ENCODE assay signal across 9 cellular contexts in genomic region chr17:50344712-50345380, GRCh38. TPM values are rescaled to one million over a fixed set of nuclear protein-coding genes. Genes with fewer than 3 reads are reported as not detected.
DNase-seq lines count a peak whose midpoint lies in the region; ATAC-seq, FAIRE-seq and TF ChIP-seq lines count a peak whose summit lies in the region.
"Had no signal": no experiment of that assay in that cellular context is flagged by ENCODE, and none has a peak within 500 bp of the region (broad histone marks: within the 10 kb centered on the region; RNA-seq: fewer than 3 reads in every experiment).

No MANE protein-coding gene starts in this region.

- no peaks in the 10 kb centered on the region for H3K27me3 ChIP-seq in BLaER1 treated with 17β-estradiol and CSF1 and Interleukin-3, amounts not matched to agents 10 nM and 100 nM
- H3K27me3 ChIP-seq in HCT116 (ENCODE audit: insufficient read depth, low read length) = no peaks in the 10 kb centered on the region
- H3K27me3 ChIP-seq in HepG2 (ENCODE audit: control insufficient read depth in 1 of 2, insufficient read depth in 2 of 2, low read length in 2 of 2) = peaks cover 4 to 18% of the 10 kb centered on the region in 2 experiments; a peak in 4 of 5 replicates

- peaks cover 35% of the 10 kb centered on the region for H3K79me2 ChIP-seq in HCT116 (ENCODE audit: insufficient read depth, low read length)
- H3K79me2 ChIP-seq in HepG2 (ENCODE audit: insufficient read depth, low read length) = peaks cover 12% of the 10 kb centered on the region

- TF ChIP-seq CTCF in HCT116 (IDR thresholded peaks at IDR 0.05 in 2 of 3, conservative IDR thresholded peaks at IDR 0.05 in 1 of 3; ENCODE audit: borderline replicate concordance in 1 of 3, insufficient read depth in 1 of 3, low read depth in 2 of 3, low read length in 2 of 3) (no peak), HepG2 (CRISPR knock-in tag; IDR thresholded peaks at IDR 0.05) (no peak)

- in situ Hi-C loops in HepG2 (cut with HindIII; ENCODE audit: extremely low pct_ligation_motif_present, low pct_unique_long_range_greater_than_20kb) = no loop called here

- no peak for ATAC-seq in HCT116
- ATAC-seq in HepG2 = peak; percentile 15
- ATAC-seq in HG02884 (IDR thresholded peaks at IDR 0.05; ENCODE audit: unreplicated experiment) = no peak
- no peak for ATAC-seq in HG02610 (IDR thresholded peaks at IDR 0.05; ENCODE audit: unreplicated experiment)

- H3K9me3 ChIP-seq in BLaER1 treated with 17β-estradiol and CSF1 and Interleukin-3, amounts not matched to agents 10 nM and 100 nM (replicated peaks in 1 of 11) = peaks cover 8 to 16% (median 12%) of the 10 kb centered on the region in 11 experiments; a peak in 17 of 22 replicates
- H3K9me3 ChIP-seq in HCT116 (ENCODE audit: control insufficient read depth in 1 of 2, insufficient read depth in 1 of 2, low read depth in 1 of 2, low read length in 2 of 2) (no peaks in the 10 kb centered on the region), HepG2 (ENCODE audit: low read length) (no peaks in the 10 kb centered on the region)

- TF ChIP-seq EP300 in HepG2 (IDR thresholded peaks at IDR 0.05; ENCODE audit: low read depth in 2 of 2, low read length in 2 of 2) (no peak), HepG2 (CRISPR knock-in tag; IDR thresholded peaks at IDR 0.05; ENCODE audit: borderline replicate concordance) (0 out of 2 replicates have a peak, but pooled peaks have one; percentile 15)

- 47% methylated on average over 13 of the region's 13 CpGs for WGBS in HepG2 (ENCODE audit: low lambda C conversion rate)

- peaks cover 33 to 48% (median 42%) of the 10 kb centered on the region in 10 experiments for H3K4me1 ChIP-seq in BLaER1 treated with 17β-estradiol and CSF1 and Interleukin-3, amounts not matched to agents 10 nM and 100 nM
- H3K4me1 ChIP-seq in HCT116 (ENCODE audit: control insufficient read depth in 1 of 2, insufficient read depth in 2 of 2, low read length in 2 of 2) = peaks cover 12 to 34% of the 10 kb centered on the region in 2 experiments
- H3K4me1 ChIP-seq in HepG2 (ENCODE audit: insufficient read depth, low read length) = peaks cover 28% of the 10 kb centered on the region

- POLR2A ChIA-PET in HCT116 (lab: Charles Lee) = interaction anchor here (1.0 kb wide), 1 partner anchor 140 kb away, joined by 3 read pairs; no protein-coding TSS in a partner anchor
- POLR2A ChIA-PET in HepG2 (lab: Yijun Ruan, JAX) = no interaction called here

- H4K20me1 ChIP-seq in BLaER1 treated with 17β-estradiol and CSF1 and Interleukin-3, amounts not matched to agents 10 nM and 100 nM = peaks cover 11 to 31% (median 27%) of the 10 kb centered on the region in 11 experiments; a peak in 19 of 22 replicates
- H4K20me1 ChIP-seq in HCT116 (ENCODE audit: insufficient read depth) (no peaks in the 10 kb centered on the region), HepG2 (ENCODE audit: insufficient read depth, low read length) (no peaks in the 10 kb centered on the region)

- RAD21 ChIA-PET in HCT116 (lab: Charles Lee; ENCODE audit: low non-redundant PET in 1 of 2, low total read pairs in 2 of 2, uncharacterized antibody in 2 of 2, unreplicated experiment in 2 of 2) = no interaction called here

- peak overlapping the region; percentile 27 for H2AFZ ChIP-seq in HCT116 (ENCODE audit: low read depth, low read length, poor library complexity, severe bottlenecking)
- H2AFZ ChIP-seq in HepG2 (ENCODE audit: low read length) = no peak overlapping the region

- H3K4me2 ChIP-seq in BLaER1 treated with 17β-estradiol and CSF1 and Interleukin-3, amounts not matched to agents 10 nM and 100 nM = peak overlapping the region; percentile 91 to 99 (median 98)
- H3K4me2 ChIP-seq in HCT116 (ENCODE audit: low read length) = peak overlapping the region; percentile 100
- peak overlapping the region; percentile 100 for H3K4me2 ChIP-seq in HepG2 (ENCODE audit: low read depth, low read length)

- H3K9me2 ChIP-seq in HCT116 (ENCODE audit: insufficient read depth) = no peaks in the 10 kb centered on the region

- TF ChIP-seq RAD21 in HCT116 (IDR thresholded peaks at IDR 0.05; ENCODE audit: low read depth) (no peak), HepG2 (CRISPR knock-in tag; IDR thresholded peaks at IDR 0.05) (no peak)

- H3K9ac ChIP-seq in BLaER1 treated with 17β-estradiol and CSF1 and Interleukin-3, amounts not matched to agents 10 nM and 100 nM = peak overlapping the region in 8 of 11 experiments; percentile 87 to 96 (median 93); a peak in 12 of 22 replicates
- peak overlapping the region; percentile 96 for H3K9ac ChIP-seq in HCT116 (ENCODE audit: low read length)
- no peak overlapping the region for H3K9ac ChIP-seq in HepG2 (ENCODE audit: insufficient read depth, low read depth, low read length)

- intact Hi-C loops in HCT116 (cut with micrococcal nuclease) (no loop called here), HepG2 (cut with micrococcal nuclease; ENCODE audit: unreplicated experiment) (no loop called here)

- peak overlapping the region in 9 of 11 experiments; percentile 27 to 92 (median 88); a peak in 11 of 22 replicates for H3K27ac ChIP-seq in BLaER1 treated with 17β-estradiol and CSF1 and Interleukin-3, amounts not matched to agents 10 nM and 100 nM
- H3K27ac ChIP-seq in HCT116 (ENCODE audit: low read depth, low read length) (no peak overlapping the region; the same call in 1 of the 2 replicates), HepG2 (ENCODE audit: extremely low read length, insufficient read depth, low read length) (no peak overlapping the region)

- DNase-seq in HCT116 (ENCODE audit: low read depth, low spot score) (no peak), UCSD-AML1 (lab: John Stamatoyannopoulos, UW; ENCODE audit: unreplicated experiment) (peak; percentile 70), HepG2 (ENCODE audit: low spot score) (no peak), EL (no peak), GM19239 (ENCODE audit: insufficient read length, low spot score) (no peak)
- DNase-seq: stimulated activated CD4-positive, alpha-beta T cell treated with anti-CD3 and anti-CD28 coated beads, Interleukin-1b, Interleukin-23, amount 100 ng/mL, for 48 hours had no signal

- H3K36me3 ChIP-seq in BLaER1 treated with 17β-estradiol and CSF1 and Interleukin-3, amounts not matched to agents 10 nM and 100 nM = peaks cover 0 to 7% (median 0%) of the 10 kb centered on the region in 11 experiments; a peak in 2 of 22 replicates
- H3K36me3 ChIP-seq in HCT116 (ENCODE audit: control insufficient read depth in 1 of 2, insufficient read depth in 2 of 2, low read length in 2 of 2) = no peaks in the 10 kb centered on the region
- no peaks in the 10 kb centered on the region for H3K36me3 ChIP-seq in HepG2 (replicated peaks in 1 of 2; ENCODE audit: control insufficient read depth in 1 of 2, insufficient read depth in 2 of 2, low read length in 2 of 2)

- CTCF ChIA-PET in HCT116 (lab: Charles Lee) = no interaction called here
- CTCF ChIA-PET in HepG2 (lab: Yijun Ruan, JAX; ENCODE audit: low intra/inter-chr PET ratio, low total read pairs) = no interaction called here

- TF ChIP-seq POLR2A in HCT116 (IDR thresholded peaks at IDR 0.05; ENCODE audit: borderline replicate concordance, extremely low read depth, insufficient read depth, insufficient read length) (no peak), HepG2 (IDR thresholded peaks at IDR 0.05; ENCODE audit: insufficient read depth in 1 of 2, low read depth in 2 of 2, low read length in 2 of 2) (no peak)

- H3K4me3 ChIP-seq in BLaER1 treated with 17β-estradiol and CSF1 and Interleukin-3, amounts not matched to agents 10 nM and 100 nM = peak overlapping the region; percentile 82 to 98 (median 92); a peak in 19 of 20 replicates
- peak overlapping the region; percentile 58 to 89 for H3K4me3 ChIP-seq in HCT116 (replicated peaks in 1 of 2; ENCODE audit: low read depth in 1 of 2, low read length in 2 of 2)
- H3K4me3 ChIP-seq in HepG2 (replicated peaks in 1 of 3; ENCODE audit: insufficient read depth in 1 of 3, low read depth in 2 of 3, low read length in 3 of 3) = peak overlapping the region in 2 of 3 experiments; percentile 74 to 93; a peak in 2 of 6 replicates

- FAIRE-seq in HepG2 (lab: Jason Lieb, UNC) = no peak
- FAIRE-seq in GM19239 (lab: Jason Lieb, UNC) = no peak

- BruUV-seq in HCT116 (replicated peaks; lab: Mats Ljungman, UMichigan) (no TSS peak), HepG2 (replicated peaks; lab: Mats Ljungman, UMichigan) (no TSS peak)

RNA-seq across cellular contexts. Expression of gene XYLT2, which starts 1.1 kb away (rescaled TPM):
- total RNA-seq in HCT116 (2021; ENCODE audit: unreplicated experiment) (37.5 TPM), HepG2 (2016; rRNA removed; fragmentation: Illumina TruSeq; extraction: Trizol) (7.5 and 22.1 TPM in 2 replicates)
- polyA plus RNA-seq in HCT116 (2012) = 30.3 and 34.3 TPM in 2 replicates
- 10.5 and 11.7 TPM in 2 replicates for total RNA-seq in HepG2 (2016; cell fraction: cytosol; rRNA removed; fragmentation: Illumina TruSeq; extraction: Trizol; ENCODE audit: low read depth)
- total RNA-seq in HepG2 (2016; cell fraction: insoluble cytoplasmic fraction; rRNA removed; fragmentation: Illumina TruSeq; extraction: Trizol) = 6.2 and 23.3 TPM in 2 replicates
- total RNA-seq in HepG2 (2016; cell fraction: membrane; rRNA removed; fragmentation: Illumina TruSeq; extraction: Trizol) = 9.8 and 10.1 TPM in 2 replicates
- 20.2 and 23.1 TPM in 2 replicates for total RNA-seq in HepG2 (2016; cell fraction: nucleus; rRNA removed; fragmentation: Illumina TruSeq; extraction: Trizol)
- polyA plus RNA-seq in HepG2 (2011; rRNA removed) = 17.0 and 22.7 TPM in 2 replicates
- 9.6 and 15.4 TPM in 2 replicates for polyA plus RNA-seq in HepG2 (2011; cell fraction: cytosol; rRNA removed)
- 39.0 and 41.1 TPM in 2 replicates for polyA plus RNA-seq in HepG2 (2011; cell fraction: nucleus; rRNA removed)
- 13.3 and 17.4 TPM in 2 replicates for polyA plus RNA-seq in HepG2 (2012)
- 1.4 and 1.5 TPM in 2 replicates for polyA plus RNA-seq in HepG2 (2016; cell fraction: cytosol; fragmentation: Illumina TruSeq; extraction: Trizol; ENCODE audit: low read depth)
- polyA plus RNA-seq in HepG2 (2016; cell fraction: insoluble cytoplasmic fraction; fragmentation: Illumina TruSeq; extraction: Trizol; ENCODE audit: low read depth) = 4.9 and 6.1 TPM in 2 replicates
- polyA plus RNA-seq in HepG2 (2016; cell fraction: membrane; fragmentation: Illumina TruSeq; extraction: Trizol; ENCODE audit: low read depth) = 2.1 and 2.5 TPM in 2 replicates
- 37.4 and 38.2 TPM in 2 replicates for polyA plus RNA-seq in HepG2 (2016; cell fraction: nucleus; fragmentation: Illumina TruSeq; extraction: Trizol; ENCODE audit: insufficient read depth, low read depth)
- 34.0 and 72.4 TPM in 2 replicates for polyA minus RNA-seq in HepG2 (2011; rRNA and poly(A)+ RNA removed; ENCODE audit: low replicate concordance)
- 22.9 and 27.6 TPM in 2 replicates for polyA minus RNA-seq in HepG2 (2011; cell fraction: cytosol; rRNA and poly(A)+ RNA removed)
- 14.0 and 16.7 TPM in 2 replicates for polyA minus RNA-seq in HepG2 (2011; cell fraction: nucleus; rRNA and poly(A)+ RNA removed)

RNA-seq across cellular contexts. Expression of gene MRPL27, which starts 28.1 kb away (rescaled TPM):
- 106 TPM for total RNA-seq in HCT116 (2021; ENCODE audit: unreplicated experiment)
- 140 and 142 TPM in 2 replicates for polyA plus RNA-seq in HCT116 (2012)
- total RNA-seq in HepG2 (2016; rRNA removed; fragmentation: Illumina TruSeq; extraction: Trizol) = 217 and 294 TPM in 2 replicates
- 159 and 163 TPM in 2 replicates for total RNA-seq in HepG2 (2016; cell fraction: cytosol; rRNA removed; fragmentation: Illumina TruSeq; extraction: Trizol; ENCODE audit: low read depth)
- 225 and 322 TPM in 2 replicates for total RNA-seq in HepG2 (2016; cell fraction: insoluble cytoplasmic fraction; rRNA removed; fragmentation: Illumina TruSeq; extraction: Trizol)
- total RNA-seq in HepG2 (2016; cell fraction: membrane; rRNA removed; fragmentation: Illumina TruSeq; extraction: Trizol) = 113 and 118 TPM in 2 replicates
- total RNA-seq in HepG2 (2016; cell fraction: nucleus; rRNA removed; fragmentation: Illumina TruSeq; extraction: Trizol) = 94.1 and 102 TPM in 2 replicates
- 131 and 137 TPM in 2 replicates for polyA plus RNA-seq in HepG2 (2011; rRNA removed)
- 178 and 188 TPM in 2 replicates for polyA plus RNA-seq in HepG2 (2011; cell fraction: cytosol; rRNA removed)
- polyA plus RNA-seq in HepG2 (2011; cell fraction: nucleus; rRNA removed) = 65.8 and 77.3 TPM in 2 replicates
- 92.3 and 97.7 TPM in 2 replicates for polyA plus RNA-seq in HepG2 (2012)
- polyA plus RNA-seq in HepG2 (2016; cell fraction: cytosol; fragmentation: Illumina TruSeq; extraction: Trizol; ENCODE audit: low read depth) = 113 and 115 TPM in 2 replicates
- 260 and 314 TPM in 2 replicates for polyA plus RNA-seq in HepG2 (2016; cell fraction: insoluble cytoplasmic fraction; fragmentation: Illumina TruSeq; extraction: Trizol; ENCODE audit: low read depth)
- 75.9 and 83.5 TPM in 2 replicates for polyA plus RNA-seq in HepG2 (2016; cell fraction: membrane; fragmentation: Illumina TruSeq; extraction: Trizol; ENCODE audit: low read depth)
- polyA plus RNA-seq in HepG2 (2016; cell fraction: nucleus; fragmentation: Illumina TruSeq; extraction: Trizol; ENCODE audit: insufficient read depth, low read depth) = 124 and 142 TPM in 2 replicates
- 68.9 and 78.1 TPM in 2 replicates for polyA minus RNA-seq in HepG2 (2011; rRNA and poly(A)+ RNA removed; ENCODE audit: low replicate concordance)
- 21.0 and 23.5 TPM in 2 replicates for polyA minus RNA-seq in HepG2 (2011; cell fraction: cytosol; rRNA and poly(A)+ RNA removed)
- polyA minus RNA-seq in HepG2 (2011; cell fraction: nucleus; rRNA and poly(A)+ RNA removed) = 83.2 and 89.1 TPM in 2 replicates

RNA-seq across cellular contexts. Expression of gene EME1, which starts 28.2 kb away (rescaled TPM):
- total RNA-seq in HCT116 (2021; ENCODE audit: unreplicated experiment) (31.8 TPM), HepG2 (2016; rRNA removed; fragmentation: Illumina TruSeq; extraction: Trizol) (17.3 and 24.6 TPM in 2 replicates)
- 21.1 and 26.1 TPM in 2 replicates for polyA plus RNA-seq in HCT116 (2012)
- 6.4 and 7.4 TPM in 2 replicates for total RNA-seq in HepG2 (2016; cell fraction: cytosol; rRNA removed; fragmentation: Illumina TruSeq; extraction: Trizol; ENCODE audit: low read depth)
- total RNA-seq in HepG2 (2016; cell fraction: insoluble cytoplasmic fraction; rRNA removed; fragmentation: Illumina TruSeq; extraction: Trizol) = 17.1 and 25.6 TPM in 2 replicates
- total RNA-seq in HepG2 (2016; cell fraction: membrane; rRNA removed; fragmentation: Illumina TruSeq; extraction: Trizol) = 7.7 and 8.9 TPM in 2 replicates
- total RNA-seq in HepG2 (2016; cell fraction: nucleus; rRNA removed; fragmentation: Illumina TruSeq; extraction: Trizol) = 28.4 and 31.8 TPM in 2 replicates
- polyA plus RNA-seq in HepG2 (2011; rRNA removed) = 13.4 and 20.7 TPM in 2 replicates
- 4.7 and 7.1 TPM in 2 replicates for polyA plus RNA-seq in HepG2 (2011; cell fraction: cytosol; rRNA removed)
- polyA plus RNA-seq in HepG2 (2011; cell fraction: nucleus; rRNA removed) = 58.4 and 108 TPM in 2 replicates
- polyA plus RNA-seq in HepG2 (2012) = 6.6 and 17.5 TPM in 2 replicates
- polyA plus RNA-seq in HepG2 (2016; cell fraction: cytosol; fragmentation: Illumina TruSeq; extraction: Trizol; ENCODE audit: low read depth) = 1.3 and 1.6 TPM in 2 replicates
- polyA plus RNA-seq in HepG2 (2016; cell fraction: insoluble cytoplasmic fraction; fragmentation: Illumina TruSeq; extraction: Trizol; ENCODE audit: low read depth) = 13.3 and 16.0 TPM in 2 replicates
- polyA plus RNA-seq in HepG2 (2016; cell fraction: membrane; fragmentation: Illumina TruSeq; extraction: Trizol; ENCODE audit: low read depth) = 2.3 and 3.2 TPM in 2 replicates
- 65.8 and 68.9 TPM in 2 replicates for polyA plus RNA-seq in HepG2 (2016; cell fraction: nucleus; fragmentation: Illumina TruSeq; extraction: Trizol; ENCODE audit: insufficient read depth, low read depth)
- 6.9 and 17.6 TPM in 2 replicates for polyA minus RNA-seq in HepG2 (2011; rRNA and poly(A)+ RNA removed; ENCODE audit: low replicate concordance)
- polyA minus RNA-seq in HepG2 (2011; cell fraction: cytosol; rRNA and poly(A)+ RNA removed) = 5.3 and 5.4 TPM in 2 replicates
- 14.9 and 18.7 TPM in 2 replicates for polyA minus RNA-seq in HepG2 (2011; cell fraction: nucleus; rRNA and poly(A)+ RNA removed)

RNA-seq across cellular contexts. Expression of gene LRRC59, which starts 52.5 kb away (rescaled TPM):
- total RNA-seq in HCT116 (2021; ENCODE audit: unreplicated experiment) (221 TPM), HepG2 (2016; rRNA removed; fragmentation: Illumina TruSeq; extraction: Trizol) (222 and 239 TPM in 2 replicates)
- polyA plus RNA-seq in HCT116 (2012) = 180 and 200 TPM in 2 replicates
- total RNA-seq in HepG2 (2016; cell fraction: cytosol; rRNA removed; fragmentation: Illumina TruSeq; extraction: Trizol; ENCODE audit: low read depth) = 75.0 and 83.4 TPM in 2 replicates
- total RNA-seq in HepG2 (2016; cell fraction: insoluble cytoplasmic fraction; rRNA removed; fragmentation: Illumina TruSeq; extraction: Trizol) = 213 and 234 TPM in 2 replicates
- total RNA-seq in HepG2 (2016; cell fraction: membrane; rRNA removed; fragmentation: Illumina TruSeq; extraction: Trizol) = 172 and 182 TPM in 2 replicates
- total RNA-seq in HepG2 (2016; cell fraction: nucleus; rRNA removed; fragmentation: Illumina TruSeq; extraction: Trizol) = 115 and 124 TPM in 2 replicates
- 87.3 and 93.2 TPM in 2 replicates for polyA plus RNA-seq in HepG2 (2011; rRNA removed)
- 57.2 and 66.4 TPM in 2 replicates for polyA plus RNA-seq in HepG2 (2011; cell fraction: cytosol; rRNA removed)
- 50.6 and 58.7 TPM in 2 replicates for polyA plus RNA-seq in HepG2 (2011; cell fraction: nucleus; rRNA removed)
- 90.0 and 114 TPM in 2 replicates for polyA plus RNA-seq in HepG2 (2012)
- 59.8 and 73.7 TPM in 2 replicates for polyA plus RNA-seq in HepG2 (2016; cell fraction: cytosol; fragmentation: Illumina TruSeq; extraction: Trizol; ENCODE audit: low read depth)
- 202 and 242 TPM in 2 replicates for polyA plus RNA-seq in HepG2 (2016; cell fraction: insoluble cytoplasmic fraction; fragmentation: Illumina TruSeq; extraction: Trizol; ENCODE audit: low read depth)
- polyA plus RNA-seq in HepG2 (2016; cell fraction: membrane; fragmentation: Illumina TruSeq; extraction: Trizol; ENCODE audit: low read depth) = 104 and 113 TPM in 2 replicates
- 152 and 155 TPM in 2 replicates for polyA plus RNA-seq in HepG2 (2016; cell fraction: nucleus; fragmentation: Illumina TruSeq; extraction: Trizol; ENCODE audit: insufficient read depth, low read depth)
- polyA minus RNA-seq in HepG2 (2011; rRNA and poly(A)+ RNA removed; ENCODE audit: low replicate concordance) = 159 and 165 TPM in 2 replicates
- 74.4 and 77.8 TPM in 2 replicates for polyA minus RNA-seq in HepG2 (2011; cell fraction: cytosol; rRNA and poly(A)+ RNA removed)
- polyA minus RNA-seq in HepG2 (2011; cell fraction: nucleus; rRNA and poly(A)+ RNA removed) = 73.0 and 88.5 TPM in 2 replicates

Comparison
In these comparisons a context has a peak if more than half of its experiments do, and no peak if none do; other contexts are left out.
1. H3K27ac ChIP-seq: peak in BLaER1 treated with 17β-estradiol and CSF1 and Interleukin-3, amounts not matched to agents 10 nM and 100 nM (9 of 11); none in HCT116 (single experiment) and HepG2 (single experiment).
2. Peak in every context shown above with its lines, with median percentiles within 50 percentile points of each other: H3K4me2 ChIP-seq and H3K4me3 ChIP-seq.